ENCODE assay signal across 15 cellular contexts in genomic region chr5:56900395-56900794, GRCh38. TPM values are rescaled to one million over a fixed set of nuclear protein-coding genes. Genes with fewer than 3 reads are reported as not detected.
DNase-seq lines count a peak whose midpoint lies in the region; ATAC-seq, FAIRE-seq and TF ChIP-seq lines count a peak whose summit lies in the region.
"Had no signal": no experiment of that assay in that cellular context is flagged by ENCODE, and none has a peak within 500 bp of the region (broad histone marks: within the 10 kb centered on the region; RNA-seq: fewer than 3 reads in every experiment).

No MANE protein-coding gene starts in this region.

- no peak for TF ChIP-seq EP300 in SK-N-SH (IDR thresholded peaks at IDR 0.05; ENCODE audit: borderline replicate concordance in 1 of 2, low read depth in 1 of 2, low read length in 1 of 2)

- no peak overlapping the region for H3K4me3 ChIP-seq in SK-N-SH (ENCODE audit: low read depth in 2 of 2, low read length in 1 of 2)
- no peak overlapping the region for H3K4me3 ChIP-seq in bronchial epithelial cell (ENCODE audit: low read depth, low read length)
- H3K4me3 ChIP-seq in parathyroid adenoma (ENCODE audit: low read depth, low read length), result no peak overlapping the region
- H3K4me3 ChIP-seq: tibial artery had no signal

- TF ChIP-seq CTCF in SK-N-SH (IDR thresholded peaks at IDR 0.05) (no peak), bronchial epithelial cell (IDR thresholded peaks at IDR 0.05; ENCODE audit: insufficient read depth, low read length, severe bottlenecking) (no peak), parathyroid adenoma (IDR thresholded peaks at IDR 0.05) (no peak), glutamatergic neuron (IDR thresholded peaks at IDR 0.05; ENCODE audit: partially characterized antibody, unreplicated experiment) (no peak)
- TF ChIP-seq CTCF in CD4-positive, alpha-beta T cell (IDR thresholded peaks at IDR 0.05), result no peak

- TF ChIP-seq RAD21 in SK-N-SH (IDR thresholded peaks at IDR 0.05; ENCODE audit: low read length), result no peak

- ATAC-seq in SK-N-SH treated with all-trans-retinoic acid at 6 μM for 48 hours (peak; percentile 56), HG02885 (IDR thresholded peaks at IDR 0.05; ENCODE audit: poor library complexity, unreplicated experiment) (no peak)
- no peak for ATAC-seq in CD4-positive, alpha-beta T cell (ENCODE audit: poor library complexity)

- DNase-seq in SK-N-SH (no peak), MV-4-11 (lab: John Stamatoyannopoulos, UW) (peak; percentile 59), bronchial epithelial cell (ENCODE audit: low read depth) (peak; percentile 42), glutamatergic neuron (no peak)
- no peak for DNase-seq in CD4-positive, alpha-beta T cell
- DNase-seq: 8988T; activated naive CD4-positive, alpha-beta T cell treated with anti-CD3 and anti-CD28 coated beads, Interleukin-2, amount 50 U/mL, for 16 hours; DMS79; NCI-H187 treated with DMSO at 0.1 percent for 48 hours; tibial artery had no signal

- H3K4me3 Mint-ChIP-seq in glutamatergic neuron (ENCODE audit: unreplicated experiment), result no peak overlapping the region
- H3K4me3 Mint-ChIP-seq in CD4-positive, alpha-beta T cell, result no peak overlapping the region
- H3K4me3 Mint-ChIP-seq: activated CD4-positive, alpha-beta memory T cell treated with anti-CD3 and anti-CD28 coated beads for 36 hours had no signal

- no peaks in the 10 kb centered on the region for H3K4me1 Mint-ChIP-seq in glutamatergic neuron (ENCODE audit: low read depth, unreplicated experiment)
- no peaks in the 10 kb centered on the region for H3K4me1 Mint-ChIP-seq in CD4-positive, alpha-beta T cell (ENCODE audit: low read depth)

- H3K4me1 ChIP-seq in SK-N-SH (ENCODE audit: control insufficient read depth in 1 of 2, insufficient read depth in 2 of 2, low read depth in 1 of 2, low read length in 1 of 2) (no peaks in the 10 kb centered on the region; a peak in 1 of 4 replicates), parathyroid adenoma (no peaks in the 10 kb centered on the region)
- H3K4me1 ChIP-seq: tibial artery had no signal

- no peaks in the 10 kb centered on the region for H3K9me2 ChIP-seq in SK-N-SH

- no peak overlapping the region for H2AFZ ChIP-seq in SK-N-SH (ENCODE audit: low read depth)
- peak overlapping the region; percentile 34 for H2AFZ ChIP-seq in parathyroid adenoma

- no peaks in the 10 kb centered on the region for H3F3A ChIP-seq in SK-N-SH (replicated peaks; ENCODE audit: insufficient read depth)

- H3K9me3 ChIP-seq in SK-N-SH, result no peaks in the 10 kb centered on the region
- no peaks in the 10 kb centered on the region for H3K9me3 ChIP-seq in parathyroid adenoma (ENCODE audit: control insufficient read depth, low read length)
- H3K9me3 ChIP-seq in CD4-positive, alpha-beta T cell (ENCODE audit: control insufficient read depth, low read length), result no peaks in the 10 kb centered on the region
- H3K9me3 ChIP-seq: tibial artery had no signal

- no peak overlapping the region for H3K9ac ChIP-seq in SK-N-SH
- H3K9ac ChIP-seq in parathyroid adenoma, result no peak overlapping the region

- H3K36me3 ChIP-seq in SK-N-SH (replicated peaks in 1 of 2; ENCODE audit: control insufficient read depth in 1 of 2, insufficient read depth in 2 of 2, low read length in 1 of 2) (peaks cover 9 to 14% of the 10 kb centered on the region in 2 experiments), bronchial epithelial cell (ENCODE audit: control insufficient read depth, insufficient read depth, low read length) (no peaks in the 10 kb centered on the region), parathyroid adenoma (ENCODE audit: control insufficient read depth, insufficient read depth, low read length) (no peaks in the 10 kb centered on the region)
- H3K36me3 ChIP-seq: tibial artery had no signal

- no peak overlapping the region for H3K27ac Mint-ChIP-seq in glutamatergic neuron (ENCODE audit: unreplicated experiment)
- H3K27ac Mint-ChIP-seq in CD4-positive, alpha-beta T cell, result no peak overlapping the region
- H3K27ac Mint-ChIP-seq: activated CD4-positive, alpha-beta memory T cell treated with anti-CD3 and anti-CD28 coated beads for 36 hours had no signal

- CTCF ChIA-PET in SK-N-SH (lab: Yijun Ruan, JAX), result interaction anchor here (0.6 to 2.1 kb wide), 13 partner anchors 11 to 636 kb away, joined by 3 to 6 read pairs (median 3); no protein-coding TSS in a partner anchor
- CTCF ChIA-PET in CD4-positive, alpha-beta T cell (lab: Charles Lee), result no interaction called here

- H3K9me3 Mint-ChIP-seq in glutamatergic neuron (ENCODE audit: unreplicated experiment), result no peaks in the 10 kb centered on the region
- no peaks in the 10 kb centered on the region for H3K9me3 Mint-ChIP-seq in CD4-positive, alpha-beta T cell

- H3K4me2 ChIP-seq in SK-N-SH (no peak overlapping the region), parathyroid adenoma (ENCODE audit: low read length) (no peak overlapping the region)

- intact Hi-C loops in CD4-positive, alpha-beta T cell (cut with DNase I, micrococcal nuclease), result loop anchor here (1.0 to 10.0 kb wide), 3 partner anchors 321 to 1562 kb away; no protein-coding TSS in a partner anchor

- H3K36me3 Mint-ChIP-seq in glutamatergic neuron (ENCODE audit: unreplicated experiment), result no peaks in the 10 kb centered on the region
- peaks cover 17% of the 10 kb centered on the region for H3K36me3 Mint-ChIP-seq in CD4-positive, alpha-beta T cell (ENCODE audit: low read depth)
- H3K36me3 Mint-ChIP-seq: activated CD4-positive, alpha-beta memory T cell treated with anti-CD3 and anti-CD28 coated beads for 36 hours had no signal

- peaks cover 2% of the 10 kb centered on the region for H3K27me3 Mint-ChIP-seq in glutamatergic neuron (ENCODE audit: unreplicated experiment)
- H3K27me3 Mint-ChIP-seq in CD4-positive, alpha-beta T cell, result no peaks in the 10 kb centered on the region
- H3K27me3 Mint-ChIP-seq: activated CD4-positive, alpha-beta memory T cell treated with anti-CD3 and anti-CD28 coated beads for 36 hours had no signal

- POLR2A ChIA-PET in SK-N-SH (lab: Yijun Ruan, JAX), result no interaction called here
- POLR2A ChIA-PET in CD4-positive, alpha-beta T cell (lab: Charles Lee), result no interaction called here

- H3K27me3 ChIP-seq in SK-N-SH (ENCODE audit: insufficient read depth) (no peaks in the 10 kb centered on the region), bronchial epithelial cell (ENCODE audit: control insufficient read depth, insufficient read depth, low read length) (no peaks in the 10 kb centered on the region), parathyroid adenoma (ENCODE audit: control insufficient read depth, insufficient read depth, low read length) (no peaks in the 10 kb centered on the region)
- H3K27me3 ChIP-seq in CD4-positive, alpha-beta T cell (ENCODE audit: control insufficient read depth, insufficient read depth, low read length), result no peaks in the 10 kb centered on the region

- no peak overlapping the region for H3K27ac ChIP-seq in SK-N-SH (ENCODE audit: low read depth in 2 of 2, low read length in 1 of 2)
- no peak overlapping the region for H3K27ac ChIP-seq in parathyroid adenoma
- H3K27ac ChIP-seq in CD4-positive, alpha-beta T cell (ENCODE audit: low read depth, low read length), result no peak overlapping the region
- H3K27ac ChIP-seq: tibial artery had no signal

- 70% methylated on average over 4 of the region's 4 CpGs for WGBS in SK-N-SH (ENCODE audit: low lambda C conversion rate)

- H3K79me2 ChIP-seq in SK-N-SH (ENCODE audit: insufficient read depth) (no peaks in the 10 kb centered on the region), parathyroid adenoma (no peaks in the 10 kb centered on the region)

- FAIRE-seq in bronchial epithelial cell (lab: Jason Lieb, UNC), result no peak
- FAIRE-seq: HTR-8/SVneo had no signal

- no peaks in the 10 kb centered on the region for H4K20me1 ChIP-seq in SK-N-SH (ENCODE audit: insufficient read depth)

TF ChIP-seq in SK-N-SH treated with all-trans-retinoic acid at 6 μM for 48 hours, 23 proteins besides CTCF, POLR2A, EP300 and RAD21 (continues in another document):
- TF ChIP-seq CSDC2 (CRISPR knock-in tag; IDR thresholded peaks at IDR 0.05), result no peak
- no peak for TF ChIP-seq PPARA (CRISPR knock-in tag; IDR thresholded peaks at IDR 0.05; ENCODE audit: borderline replicate concordance)
- TF ChIP-seq, protein P1, sequence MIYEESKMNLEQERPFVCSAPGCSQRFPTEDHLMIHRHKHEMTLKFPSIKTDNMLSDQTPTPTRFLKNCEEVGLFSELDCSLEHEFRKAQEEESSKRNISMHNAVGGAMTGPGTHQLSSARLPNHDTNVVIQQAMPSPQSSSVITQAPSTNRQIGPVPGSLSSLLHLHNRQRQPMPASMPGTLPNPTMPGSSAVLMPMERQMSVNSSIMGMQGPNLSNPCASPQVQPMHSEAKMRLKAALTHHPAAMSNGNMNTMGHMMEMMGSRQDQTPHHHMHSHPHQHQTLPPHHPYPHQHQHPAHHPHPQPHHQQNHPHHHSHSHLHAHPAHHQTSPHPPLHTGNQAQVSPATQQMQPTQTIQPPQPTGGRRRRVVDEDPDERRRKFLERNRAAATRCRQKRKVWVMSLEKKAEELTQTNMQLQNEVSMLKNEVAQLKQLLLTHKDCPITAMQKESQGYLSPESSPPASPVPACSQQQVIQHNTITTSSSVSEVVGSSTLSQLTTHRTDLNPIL (CRISPR knock-in tag; IDR thresholded peaks at IDR 0.05; ENCODE audit: low read depth), result no peak

TF ChIP-seq in SK-N-SH, 30 proteins besides CTCF, POLR2A, EP300 and RAD21 (continues in another document):
- TF ChIP-seq RXRA (IDR thresholded peaks at IDR 0.05; ENCODE audit: borderline replicate concordance, low read depth) (no peak), NRF1 (IDR thresholded peaks at IDR 0.05; ENCODE audit: low read depth, low read length) (no peak), POLR2AphosphoS5 (IDR thresholded peaks at IDR 0.05; ENCODE audit: low read depth, low read length) (no peak), SIN3A (IDR thresholded peaks at IDR 0.05; ENCODE audit: borderline replicate concordance, low read depth, low read length) (no peak), RCOR1 (IDR thresholded peaks at IDR 0.05; ENCODE audit: low read length) (no peak), EZH2phosphoT487 (IDR thresholded peaks at IDR 0.05; ENCODE audit: borderline replicate concordance, low read depth) (no peak), MAX (IDR thresholded peaks at IDR 0.05; ENCODE audit: low read depth) (no peak), GABPA (IDR thresholded peaks at IDR 0.05; ENCODE audit: low read depth) (no peak)

RNA-seq across cellular contexts. Expression of gene SETD9, which starts 9.0 kb away (rescaled TPM):
- polyA plus RNA-seq in SK-N-SH (2012; rRNA removed), result 12.2 and 16.8 TPM in 2 replicates
- polyA plus RNA-seq in SK-N-SH (2012; cell fraction: cytosol; rRNA removed), result 20.5 and 20.7 TPM in 2 replicates
- 2.4 and 7.7 TPM in 2 replicates for polyA plus RNA-seq in SK-N-SH (2012; cell fraction: nucleus; rRNA removed)
- 10.2 and 10.3 TPM in 2 replicates for total RNA-seq in bronchial epithelial cell
- total RNA-seq in glutamatergic neuron (ENCODE audit: unreplicated experiment), result 15.8 TPM
- total RNA-seq in CD4-positive, alpha-beta T cell, result 1 to 10 TPM; 1.6 to 2.3 TPM

RNA-seq across cellular contexts. Expression of gene MIER3, which starts 51.5 kb away (rescaled TPM):
- 3.8 and 5.9 TPM in 2 replicates for polyA plus RNA-seq in SK-N-SH (2012; rRNA removed)
- polyA plus RNA-seq in SK-N-SH (2012; cell fraction: cytosol; rRNA removed), result 3.8 and 4.1 TPM in 2 replicates
- 6.2 and 15.7 TPM in 2 replicates for polyA plus RNA-seq in SK-N-SH (2012; cell fraction: nucleus; rRNA removed)
- total RNA-seq in bronchial epithelial cell, result 18.2 and 32.9 TPM in 2 replicates
- 41.3 TPM for total RNA-seq in glutamatergic neuron (ENCODE audit: unreplicated experiment)
- 10 to 100 TPM; 25.9 to 26.1 TPM for total RNA-seq in CD4-positive, alpha-beta T cell

Comparison
In these comparisons a context has a peak if more than half of its experiments do, and no peak if none do; other contexts are left out.
1. DNase-seq: peak in MV-4-11 (single experiment) and bronchial epithelial cell (single experiment); none in SK-N-SH (single experiment), glutamatergic neuron (single experiment) and CD4-positive, alpha-beta T cell (0 of 10).